ENCODE assay signal across 8 cellular contexts in genomic region chr10:27241640-27242472, GRCh38. TPM values are rescaled to one million over a fixed set of nuclear protein-coding genes. Genes with fewer than 3 reads are reported as not detected.
DNase-seq lines count a peak whose midpoint lies in the region; ATAC-seq and TF ChIP-seq lines count a peak whose summit lies in the region.

No MANE protein-coding gene starts in this region.

- ATAC-seq in GM21529 (IDR thresholded peaks at IDR 0.05; ENCODE audit: unreplicated experiment): peak; percentile 55
- ATAC-seq in IMR-90 (ENCODE audit: low read depth): peak; percentile 82

- H3K27ac ChIP-seq in IMR-90 (ENCODE audit: insufficient read depth, low read length): peak overlapping the region; percentile 92

- peak; percentile 99 for DNase-seq in DMS53 (lab: John Stamatoyannopoulos, UW)
- DNase-seq in IMR-90: peak; percentile 92
- peak; percentile 98 for DNase-seq in OCI-M1 (lab: John Stamatoyannopoulos, UW)
- DNase-seq in activated T-cell treated with anti-CD3 and anti-CD28 coated beads for 48 hours (ENCODE audit: low read depth): peak; percentile 87
- peak; percentile 76 for DNase-seq in epithelial cell of proximal tubule (ENCODE audit: low read depth)
- peak; percentile 68 to 69 for DNase-seq in stimulated activated CD8-positive, alpha-beta memory T cell treated with anti-CD3 and anti-CD28 coated beads, Interleukin-7, amount 100 ng/mL, for 1 hour (ENCODE audit: low read depth in 2 of 2)

- peak overlapping the region; percentile 93; the same call in 1 of the 2 replicates for H2AK5ac ChIP-seq in IMR-90 (ENCODE audit: low read depth, low read length)

- H4K91ac ChIP-seq in IMR-90 (ENCODE audit: insufficient read depth, low read depth, low read length): peak overlapping the region; percentile 81

- CTCF ChIA-PET in IMR-90 (lab: Yijun Ruan, JAX): interaction anchor here (0.7 kb wide), 1 partner anchor 9 kb away, joined by 4 read pairs; no protein-coding TSS in a partner anchor

- peak overlapping the region; percentile 75 for H2BK120ac ChIP-seq in IMR-90 (ENCODE audit: low read depth, low read length)

- H4K8ac ChIP-seq in IMR-90 (ENCODE audit: low read depth in 2 of 2, low read length in 2 of 2): peak overlapping the region; percentile 98 to 99

- peak overlapping the region; percentile 84 for H2BK5ac ChIP-seq in IMR-90 (ENCODE audit: low read depth, low read length, poor library complexity, severe bottlenecking)

- peak overlapping the region; percentile 90 for H3K56ac ChIP-seq in IMR-90 (ENCODE audit: extremely low read depth, insufficient read depth, low read length)

- H4K20me1 ChIP-seq in IMR-90 (ENCODE audit: insufficient read depth, low read length): no peaks in the 10 kb centered on the region

- no peak for TF ChIP-seq RAD21 in IMR-90 (IDR thresholded peaks at IDR 0.05; ENCODE audit: low read length)

- peak overlapping the region; percentile 95 for H2AK9ac ChIP-seq in IMR-90 (replicated peaks; ENCODE audit: low read depth, low read length, poor library complexity)

- H3K27me3 ChIP-seq in IMR-90 (ENCODE audit: control insufficient read depth, insufficient read depth, low read length) (no peaks in the 10 kb centered on the region), mucosa of stomach (ENCODE audit: control insufficient read depth, insufficient read depth, low read length) (no peaks in the 10 kb centered on the region)

- peak; percentile 76 for TF ChIP-seq POLR2A in IMR-90 (IDR thresholded peaks at IDR 0.05; ENCODE audit: low read depth, low read length)

- H2BK15ac ChIP-seq in IMR-90 (ENCODE audit: low read depth, low read length): peak overlapping the region; percentile 51; the same call in 1 of the 3 replicates

- intact Hi-C loops in IMR-90 (cut with micrococcal nuclease): loop anchor here (1.0 to 5.0 kb wide), 2 partner anchors 87 to 260 kb away; partner anchors contain the start of genes MASTL and RAB18

- H3K18ac ChIP-seq in IMR-90 (ENCODE audit: low read depth, low read length): peak overlapping the region; percentile 48

- peak overlapping the region; percentile 70 for H3K4me2 ChIP-seq in IMR-90 (ENCODE audit: low read depth, low read length)

- dilution Hi-C loops in IMR-90 (cut with HindIII; ENCODE audit: low sequenced_read_pairs, unreplicated experiment): no loop called here

- in situ Hi-C loops in IMR-90 (cut with MboI; ENCODE audit: low sequenced_read_pairs): loop anchor here (10.0 kb wide), 1 partner anchor 263 kb away; the partner anchor contains the start of gene RAB18

- H3K14ac ChIP-seq in IMR-90 (replicated peaks; ENCODE audit: low read depth, low read length): peak overlapping the region; percentile 95

- H3K9me3 ChIP-seq in IMR-90 (ENCODE audit: control insufficient read depth, insufficient read depth, low read length) (no peaks in the 10 kb centered on the region), mucosa of stomach (ENCODE audit: control insufficient read depth, low read length) (no peaks in the 10 kb centered on the region)

- H3K9ac ChIP-seq in IMR-90 (ENCODE audit: low read depth, low read length) (peak overlapping the region; percentile 85), mucosa of stomach (ENCODE audit: low read length) (peak overlapping the region; percentile 97)

- H3K36me3 ChIP-seq in IMR-90 (ENCODE audit: control insufficient read depth, insufficient read depth, low read length) (no peaks in the 10 kb centered on the region; the same call in 1 of the 2 replicates), mucosa of stomach (ENCODE audit: control insufficient read depth, insufficient read depth, low read length) (no peaks in the 10 kb centered on the region)

- H3K79me1 ChIP-seq in IMR-90 (ENCODE audit: low read depth in 1 of 2, low read length in 2 of 2): peaks cover 0 to 25% of the 10 kb centered on the region in 2 experiments; a peak in 2 of 4 replicates

- H3K4me3 ChIP-seq in IMR-90 (ENCODE audit: insufficient read depth, low read depth, low read length) (peak overlapping the region; percentile 74), epithelial cell of proximal tubule (ENCODE audit: low read depth, low read length) (peak overlapping the region; percentile 63), mucosa of stomach (ENCODE audit: low read length) (peak overlapping the region; percentile 80)

- peaks cover 2% of the 10 kb centered on the region for H3K9me1 ChIP-seq in IMR-90 (ENCODE audit: insufficient read depth, low read length)

- POLR2A ChIA-PET in IMR-90 (lab: Charles Lee; ENCODE audit: unreplicated experiment): no interaction called here

- TF ChIP-seq CTCF in IMR-90 (conservative IDR thresholded peaks at IDR 0.05; ENCODE audit: low read depth, low read length) (no peak; the same call in 1 of the 2 replicates), epithelial cell of proximal tubule (conservative IDR thresholded peaks at IDR 0.05; ENCODE audit: low read depth, low read length) (peak; percentile 46)

- peak overlapping the region; percentile 96 for H2AFZ ChIP-seq in IMR-90 (replicated peaks; ENCODE audit: low read length, poor library complexity)

- 1% methylated on average over 28 of the region's 59 CpGs; no CpG with 5 or more reads in 1 of the 2 experiments for WGBS in IMR-90 (ENCODE audit: extremely low coverage in 2 of 2, insufficient read length in 1 of 2), 2 experiments

- no peak overlapping the region for H2BK20ac ChIP-seq in IMR-90 (ENCODE audit: low read depth, low read length)

- no TSS peak for BruUV-seq in IMR-90 (replicated peaks; lab: Mats Ljungman, UMichigan)

- H3K23ac ChIP-seq in IMR-90 (ENCODE audit: low read depth, low read length): peak overlapping the region; percentile 88

- H3K4me1 ChIP-seq in IMR-90 (ENCODE audit: control insufficient read depth, insufficient read depth, low read length) (peaks cover 9% of the 10 kb centered on the region), mucosa of stomach (ENCODE audit: control insufficient read depth, insufficient read depth, low read length) (peaks cover 7% of the 10 kb centered on the region)

- H3K4ac ChIP-seq in IMR-90 (ENCODE audit: low read depth, low read length): peak overlapping the region; percentile 93

- peak overlapping the region; percentile 78 for H4K5ac ChIP-seq in IMR-90 (ENCODE audit: low read depth, low read length)

TF ChIP-seq in IMR-90, 13 proteins besides CTCF, POLR2A, EP300 and RAD21:
- TF ChIP-seq MAFK (IDR thresholded peaks at IDR 0.05; ENCODE audit: low read depth, low read length): no peak
- TF ChIP-seq RCOR1 (IDR thresholded peaks at IDR 0.05; ENCODE audit: insufficient replicate concordance, low read length): no peak
- TF ChIP-seq RFX5 (IDR thresholded peaks at IDR 0.05; ENCODE audit: low read depth, low read length): no peak
- TF ChIP-seq CEBPB (IDR thresholded peaks at IDR 0.05; ENCODE audit: low read depth, low read length): no peak
- TF ChIP-seq MXI1 (IDR thresholded peaks at IDR 0.05; ENCODE audit: borderline replicate concordance, low read depth, low read length): no peak
- no peak for TF ChIP-seq USF2 (IDR thresholded peaks at IDR 0.05; ENCODE audit: low read depth, low read length)
- TF ChIP-seq MAZ (IDR thresholded peaks at IDR 0.05; ENCODE audit: borderline replicate concordance, low read depth, low read length): peak; percentile 34; the same call in 1 of the 2 replicates
- 0 out of 2 replicates have a peak, but pooled peaks have one; percentile 6 for TF ChIP-seq SMC3 (IDR thresholded peaks at IDR 0.05; ENCODE audit: low read depth, low read length)
- no peak for TF ChIP-seq BHLHE40 (IDR thresholded peaks at IDR 0.05; ENCODE audit: low read depth, low read length)
- TF ChIP-seq CHD1 (IDR thresholded peaks at IDR 0.05; ENCODE audit: low read depth, low read length): no peak
- no peak for TF ChIP-seq NFE2L2 (IDR thresholded peaks at IDR 0.05; ENCODE audit: low read depth, low read length)
- TF ChIP-seq, protein P1, sequence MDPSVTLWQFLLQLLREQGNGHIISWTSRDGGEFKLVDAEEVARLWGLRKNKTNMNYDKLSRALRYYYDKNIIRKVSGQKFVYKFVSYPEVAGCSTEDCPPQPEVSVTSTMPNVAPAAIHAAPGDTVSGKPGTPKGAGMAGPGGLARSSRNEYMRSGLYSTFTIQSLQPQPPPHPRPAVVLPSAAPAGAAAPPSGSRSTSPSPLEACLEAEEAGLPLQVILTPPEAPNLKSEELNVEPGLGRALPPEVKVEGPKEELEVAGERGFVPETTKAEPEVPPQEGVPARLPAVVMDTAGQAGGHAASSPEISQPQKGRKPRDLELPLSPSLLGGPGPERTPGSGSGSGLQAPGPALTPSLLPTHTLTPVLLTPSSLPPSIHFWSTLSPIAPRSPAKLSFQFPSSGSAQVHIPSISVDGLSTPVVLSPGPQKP (IDR thresholded peaks at IDR 0.05; ENCODE audit: borderline replicate concordance, low read depth, low read length): no peak
- TF ChIP-seq FOS (IDR thresholded peaks at IDR 0.05; ENCODE audit: low read depth, low read length): no peak

RNA-seq across cellular contexts. Expression of gene ACBD5, which starts 1.3 kb away (rescaled TPM):
- total RNA-seq in IMR-90 (2012; rRNA removed) (11.7 and 19.4 TPM in 2 replicates), epithelial cell of proximal tubule (19.4 and 25.2 TPM in 2 replicates)
- 6.5 and 7.7 TPM in 2 replicates for polyA plus RNA-seq in IMR-90 (2012; rRNA removed)
- 2.0 and 2.2 TPM in 2 replicates for polyA plus RNA-seq in IMR-90 (2012; cell fraction: cytosol; rRNA removed)
- 1.3 and 4.8 TPM in 2 replicates for polyA plus RNA-seq in IMR-90 (2012; cell fraction: nucleus; rRNA removed; ENCODE audit: low replicate concordance)

Comparison
In these comparisons a context has a peak if more than half of its experiments do, and no peak if none do; other contexts are left out.
1. Peak in every context shown above with its lines: DNase-seq, ATAC-seq, H3K4me3 ChIP-seq and H3K27ac ChIP-seq.